ENCODE assay signal across 10 cellular contexts in genomic region chr2:109335586-109336266, GRCh38.
A peak's percentile ranks its signal among the peaks of the same experiment; 100 is the strongest.
DNase-seq lines count a peak whose midpoint lies in the region; ATAC-seq and TF ChIP-seq lines count a peak whose summit lies in the region.
"Had no signal": no experiment of that assay in that cellular context is flagged by ENCODE, and none has a peak within 500 bp of the region (broad histone marks: within the 10 kb centered on the region; RNA-seq: fewer than 3 reads in every experiment).

No MANE protein-coding gene starts in this region.

- POLR2A ChIA-PET in activated B cell treated with CpG ODN at 0.5 μM for 24 hours (lab: Charles Lee), result no interaction called here

- H3K9ac ChIP-seq in GM23248, result peak overlapping the region; percentile 74

- H3K4me1 ChIP-seq in GM23248 (ENCODE audit: insufficient read depth) (peaks cover 67% of the 10 kb centered on the region), spleen (peaks cover 15 to 62% (median 50%) of the 10 kb centered on the region in 6 donors)

- in situ Hi-C loops in GM23248 (cut with MboI), result no loop called here

- CTCF ChIA-PET in activated B cell treated with CpG ODN at 0.5 μM for 24 hours (lab: Charles Lee), result no interaction called here

- no peaks in the 10 kb centered on the region for H3K27me3 Mint-ChIP-seq in activated B cell treated with CpG ODN at 0.5 μM for 24 hours

- H3K4me3 ChIP-seq in GM23248 (peak overlapping the region; percentile 67), spleen (peak overlapping the region in 1 of 8 donors; percentile 12)

- ATAC-seq in activated B cell treated with CpG ODN at 0.5 μM for 24 hours (ENCODE audit: low read depth) (no peak), GM19035 (IDR thresholded peaks at IDR 0.05; ENCODE audit: unreplicated experiment) (no peak)

- H2AFZ ChIP-seq in GM23248, result peak overlapping the region; percentile 55

- no peak overlapping the region for H3K27ac Mint-ChIP-seq in activated B cell treated with CpG ODN at 0.5 μM for 24 hours

- 0 out of 2 replicates have a peak, but pooled peaks cover 3% of the 10 kb centered on the region for H3K79me2 ChIP-seq in GM23248 (ENCODE audit: insufficient read depth)

- TF ChIP-seq CTCF in activated B cell treated with CpG ODN at 0.5 μM for 24 hours (IDR thresholded peaks at IDR 0.05) (no peak), spleen (IDR thresholded peaks at IDR 0.05 in 8 of 11, conservative IDR thresholded peaks at IDR 0.05 in 3 of 11) (no peak)

- peaks cover 53% of the 10 kb centered on the region for H3F3A ChIP-seq in GM23248 (ENCODE audit: insufficient read depth)

- no peaks in the 10 kb centered on the region for H3K9me2 ChIP-seq in GM23248 (ENCODE audit: insufficient read depth)

- peak overlapping the region; percentile 21 for H3K4me3 Mint-ChIP-seq in activated B cell treated with CpG ODN at 0.5 μM for 24 hours

- no peak for TF ChIP-seq POLR2A in spleen (IDR thresholded peaks at IDR 0.05)

- intact Hi-C loops in activated B cell treated with CpG ODN at 0.5 μM for 24 hours (cut with micrococcal nuclease) (loop anchor here (10.0 kb wide), 2 partner anchors 81 to 211 kb away; partner anchors contain the start of gene SH3RF3), spleen (cut with DNase I; ENCODE audit: low total_unique reads) (no loop called here)

- H3K9me3 Mint-ChIP-seq in activated B cell treated with CpG ODN at 0.5 μM for 24 hours, result no peaks in the 10 kb centered on the region

- peak overlapping the region; percentile 93 for H3K4me2 ChIP-seq in GM23248 (ENCODE audit: unreplicated experiment)

- DNase-seq in A172 (ENCODE audit: low spot score), result peak; percentile 85
- DNase-seq in GM23248, result peak; percentile 81
- no peak for DNase-seq in activated B cell treated with CpG ODN at 0.5 μM for 24 hours
- peak; percentile 40 for DNase-seq in fibroblast of the conjunctiva (ENCODE audit: low read depth)
- no peak for DNase-seq in NCI-H1092 treated with DMSO at 0.1 percent for 48 hours (lab: John Stamatoyannopoulos, UW)
- no peak for DNase-seq in stimulated activated CD4-positive, alpha-beta T cell treated with anti-CD3 and anti-CD28 coated beads, Interleukin-15, amount 100 ng/mL, for 24 hours
- no peak for DNase-seq in spleen
- DNase-seq: Calu3, NCI-H345 had no signal

- no peaks in the 10 kb centered on the region for H3K36me3 ChIP-seq in GM23248 (ENCODE audit: low read depth)
- no peaks in the 10 kb centered on the region for H3K36me3 ChIP-seq in spleen

- H3K27me3 ChIP-seq in GM23248 (replicated peaks; ENCODE audit: insufficient read depth), result no peaks in the 10 kb centered on the region
- H3K27me3 ChIP-seq in spleen (replicated peaks in 1 of 7), result peaks cover 0 to 10% (median 0%) of the 10 kb centered on the region in 7 donors

- H4K20me1 ChIP-seq in GM23248 (ENCODE audit: insufficient read depth), result no peaks in the 10 kb centered on the region

- peaks cover 42% of the 10 kb centered on the region for H3K4me1 Mint-ChIP-seq in activated B cell treated with CpG ODN at 0.5 μM for 24 hours

- peak overlapping the region; percentile 90 for H3K27ac ChIP-seq in GM23248
- H3K27ac ChIP-seq in spleen, result no peak overlapping the region

- no peaks in the 10 kb centered on the region for H3K36me3 Mint-ChIP-seq in activated B cell treated with CpG ODN at 0.5 μM for 24 hours (ENCODE audit: low read depth)

- H3K9me3 ChIP-seq in GM23248 (ENCODE audit: low read depth) (no peaks in the 10 kb centered on the region), spleen (no peaks in the 10 kb centered on the region)

- WGBS in GM23248 (ENCODE audit: low coverage in 1 of 2, low lambda C conversion rate in 2 of 2, missing lambda C conversion rate in 2 of 2), 2 experiments, result 1 to 2% methylated on average over 13 of the region's 13 CpGs
- WGBS in spleen, 5 donors, result 12 to 25% (median 16%) methylated on average over 13 of the region's 13 CpGs

Comparison
In these comparisons a context has a peak if more than half of its experiments do, and no peak if none do; other contexts are left out.
1. DNase-seq: peak in A172 (single experiment), GM23248 (single experiment) and fibroblast of the conjunctiva (single experiment); none in activated B cell treated with CpG ODN at 0.5 μM for 24 hours (single experiment), NCI-H1092 treated with DMSO at 0.1 percent for 48 hours (single experiment), stimulated activated CD4-positive, alpha-beta T cell treated with anti-CD3 and anti-CD28 coated beads, Interleukin-15, amount 100 ng/mL, for 24 hours (single experiment) and spleen (single experiment).